17 cellular contexts compared by ENCODE assay signal in genomic region chr19:35883920-35884319, GRCh38. TPM values are rescaled to one million over a fixed set of nuclear protein-coding genes. Genes with fewer than 3 reads are reported as not detected.
DNase-seq lines count a peak whose midpoint lies in the region; ATAC-seq and TF ChIP-seq lines count a peak whose summit lies in the region.
"Had no signal": no experiment of that assay in that cellular context is flagged by ENCODE, and none has a peak within 500 bp of the region (broad histone marks: within the 10 kb centered on the region; RNA-seq: fewer than 3 reads in every experiment).

No MANE protein-coding gene starts in this region.

- peaks cover 12% of the 10 kb centered on the region for H3K27me3 ChIP-seq in CD4-positive, alpha-beta T cell (ENCODE audit: control insufficient read depth, insufficient read depth, low read length)
- H3K27me3 ChIP-seq in H7 (ENCODE audit: control insufficient read depth, insufficient read depth, low read length) (peaks cover 4% of the 10 kb centered on the region; the same call in 1 of the 2 replicates), dorsolateral prefrontal cortex (no peaks in the 10 kb centered on the region)
- H3K27me3 ChIP-seq: Peyer's patch had no signal

- H3K9me3 Mint-ChIP-seq in CD4-positive, alpha-beta T cell, result no peaks in the 10 kb centered on the region

- no peak for ATAC-seq in CD4-positive, alpha-beta T cell (ENCODE audit: poor library complexity)
- ATAC-seq in T-helper 17 cell, result peak; percentile 18

- intact Hi-C loops in CD4-positive, alpha-beta T cell (cut with DNase I, micrococcal nuclease), result loop anchor here in 1 of 2 experiments (2.0 kb wide), 1 partner anchor 191 kb away; no protein-coding TSS in a partner anchor
- intact Hi-C loops in dorsolateral prefrontal cortex (cut with DNase I), result loop anchor here in 1 of 2 donors (2.0 kb wide), 1 partner anchor 47 kb away; no protein-coding TSS in a partner anchor

- no peak for TF ChIP-seq CTCF in CD4-positive, alpha-beta T cell (IDR thresholded peaks at IDR 0.05)
- no peak for TF ChIP-seq CTCF in dorsolateral prefrontal cortex (IDR thresholded peaks at IDR 0.05 in 54 of 56, conservative IDR thresholded peaks at IDR 0.05 in 2 of 56; ENCODE audit: low read depth in 1 of 56, partially characterized antibody in 56 of 56)

- peaks cover 6% of the 10 kb centered on the region for H3K36me3 ChIP-seq in H7 (replicated peaks; ENCODE audit: control insufficient read depth, insufficient read depth, low read length)

- POLR2A ChIA-PET in CD4-positive, alpha-beta T cell (lab: Charles Lee), result interaction anchor here (0.6 to 3.3 kb wide), 4 partner anchors 14 to 48 kb away, joined by 3 to 33 read pairs (median 4); no protein-coding TSS in a partner anchor

- no peaks in the 10 kb centered on the region for H3K9me3 ChIP-seq in CD4-positive, alpha-beta T cell (ENCODE audit: control insufficient read depth, low read length)
- no peaks in the 10 kb centered on the region for H3K9me3 ChIP-seq in T-helper 17 cell (ENCODE audit: control insufficient read depth, low read length, poor library complexity, severe bottlenecking)
- H3K9me3 ChIP-seq: BLaER1 treated with 17β-estradiol and CSF1 and Interleukin-3, amounts not matched to agents 10 nM and 100 nM; Peyer's patch had no signal

- peaks cover 29% of the 10 kb centered on the region for H3K36me3 Mint-ChIP-seq in CD4-positive, alpha-beta T cell (ENCODE audit: low read depth)
- peaks cover 7% of the 10 kb centered on the region for H3K36me3 Mint-ChIP-seq in T-helper 17 cell (ENCODE audit: low read depth)

- peaks cover 14% of the 10 kb centered on the region for H3K4me1 Mint-ChIP-seq in CD4-positive, alpha-beta T cell (ENCODE audit: low read depth)
- peaks cover 18% of the 10 kb centered on the region for H3K4me1 Mint-ChIP-seq in T-helper 17 cell

- peaks cover 17% of the 10 kb centered on the region for H3K27me3 Mint-ChIP-seq in CD4-positive, alpha-beta T cell
- peaks cover 9% of the 10 kb centered on the region for H3K27me3 Mint-ChIP-seq in T-helper 17 cell

- CTCF ChIA-PET in CD4-positive, alpha-beta T cell (lab: Charles Lee), result interaction anchor here (1.7 to 3.4 kb wide), 2 partner anchors 48 to 75 kb away, joined by 5 to 44 read pairs; no protein-coding TSS in a partner anchor

- no peak overlapping the region for H3K27ac ChIP-seq in CD4-positive, alpha-beta T cell (ENCODE audit: low read depth, low read length)
- H3K27ac ChIP-seq in dorsolateral prefrontal cortex, result no peak overlapping the region
- H3K27ac ChIP-seq: 22Rv1; BLaER1 treated with 17β-estradiol and CSF1 and Interleukin-3, amounts not matched to agents 10 nM and 100 nM; Peyer's patch had no signal

- no peak overlapping the region for H3K4me3 Mint-ChIP-seq in CD4-positive, alpha-beta T cell
- no peak overlapping the region for H3K4me3 Mint-ChIP-seq in T-helper 17 cell

- H3K27ac Mint-ChIP-seq in CD4-positive, alpha-beta T cell, result peak overlapping the region; percentile 33
- H3K27ac Mint-ChIP-seq in T-helper 17 cell, result peak overlapping the region; percentile 65

- H3K4me3 ChIP-seq in H7 (ENCODE audit: insufficient read depth, low read depth, low read length), result no peak overlapping the region
- H3K4me3 ChIP-seq in dorsolateral prefrontal cortex, result no peak overlapping the region
- H3K4me3 ChIP-seq: BLaER1 treated with 17β-estradiol and CSF1 and Interleukin-3, amounts not matched to agents 10 nM and 100 nM; Peyer's patch had no signal

- peak; percentile 50 for DNase-seq in activated CD4-positive, alpha-beta T cell treated with anti-CD3 and anti-CD28 coated beads for 1 hour
- DNase-seq in activated CD4-positive, alpha-beta T cell treated with anti-CD3 and anti-CD28 coated beads for 48 hours, result no peak
- DNase-seq in CD4-positive, alpha-beta T cell, result no peak
- no peak for DNase-seq in T-helper 17 cell
- no peak for DNase-seq in H7
- DNase-seq in dorsolateral prefrontal cortex, result no peak
- DNase-seq: DMS153, EL, HCEC 1CT, NCI-H1436, NCI-H2029 treated with DMSO at 0.1 percent for 48 hours, NCI-H524, Peyer's patch, SHP77 treated with DMSO at 0.1 percent for 48 hours had no signal

RNA-seq across cellular contexts. Expression of gene APLP1, which starts 15.5 kb away (rescaled TPM):
- not detected for total RNA-seq in CD4-positive, alpha-beta T cell
- total RNA-seq in T-helper 17 cell, result not detected
- 18.3 and 19.3 TPM in 2 replicates for total RNA-seq in H7 (2014; rRNA removed; shearing (Covaris generic))
- 1,000 to 10,000 TPM in 76 of 120 experiments, 100 to 1,000 TPM in 44; 448 to 2,969 (median 1,100) TPM for total RNA-seq in dorsolateral prefrontal cortex

RNA-seq across cellular contexts. Expression of gene NFKBID, which starts 16.4 kb away (rescaled TPM):
- 10 to 100 TPM; 26.5 to 30.1 TPM for total RNA-seq in CD4-positive, alpha-beta T cell
- 100 to 1,000 TPM; 128 to 140 TPM for total RNA-seq in T-helper 17 cell
- 6.8 and 7.5 TPM in 2 replicates for total RNA-seq in H7 (2014; rRNA removed; shearing (Covaris generic))
- 10 to 100 TPM in 58 of 120 experiments, 1 to 10 TPM in 62; 4.0 to 22.7 (median 9.9) TPM for total RNA-seq in dorsolateral prefrontal cortex

RNA-seq across cellular contexts. Expression of gene HCST, which starts 18.4 kb away (rescaled TPM):
- 10 to 100 TPM; 72.4 to 78.6 TPM for total RNA-seq in CD4-positive, alpha-beta T cell
- total RNA-seq in T-helper 17 cell (10 to 100 TPM; 63.0 to 73.7 TPM), dorsolateral prefrontal cortex (10 to 100 TPM in 16 of 120 experiments, 1 to 10 TPM in 100, under 1 TPM in 2, not detected in 2; 0.91 to 23.2 (median 5.7) TPM)
- 2.4 and 2.8 TPM in 2 replicates for total RNA-seq in H7 (2014; rRNA removed; shearing (Covaris generic))
- total RNA-seq: LHCN-M2 had no signal

RNA-seq across cellular contexts. Expression of gene TYROBP, which starts 24.2 kb away (rescaled TPM):
- 1 to 10 TPM; 6.0 to 7.6 TPM for total RNA-seq in CD4-positive, alpha-beta T cell
- total RNA-seq in T-helper 17 cell (10 to 100 TPM in 1 of 2 donors, 1 to 10 TPM in 1; 5.9 to 16.7 TPM), dorsolateral prefrontal cortex (10 to 100 TPM in 111 of 120 experiments, 1 to 10 TPM in 9; 4.0 to 78.1 (median 21.7) TPM)
- total RNA-seq in H7 (2014; rRNA removed; shearing (Covaris generic)), result not detected in 2 replicates
- total RNA-seq: LHCN-M2 had no signal

RNA-seq across cellular contexts. Expression of gene KIRREL2, which starts 27.2 kb away (rescaled TPM):
- under 1 TPM in 1 of 2 experiments, not detected in 1; 0.14 TPM for total RNA-seq in CD4-positive, alpha-beta T cell
- total RNA-seq in T-helper 17 cell (not detected), dorsolateral prefrontal cortex (1 to 10 TPM in 42 of 120 experiments, under 1 TPM in 77, not detected in 1; 0.21 to 2.0 (median 0.83) TPM)
- 0.55 and 0.92 TPM in 2 replicates for total RNA-seq in H7 (2014; rRNA removed; shearing (Covaris generic))
- total RNA-seq: LHCN-M2 had no signal

Comparison
In these comparisons a context has a peak if more than half of its experiments do, and no peak if none do; other contexts are left out.
1. RNA of gene APLP1, which starts 15.5 kb away (total RNA-seq): 448 to 2,969 TPM in dorsolateral prefrontal cortex; 18.3 to 19.3 TPM in H7, not detected in T-helper 17 cell and not detected in CD4-positive, alpha-beta T cell; every median in the first group is over 10 times any median in the second.
2. RNA of gene NFKBID, which starts 16.4 kb away (total RNA-seq): 128 to 140 TPM in T-helper 17 cell; 26.5 to 30.1 TPM in CD4-positive, alpha-beta T cell, 4.0 to 22.7 TPM in dorsolateral prefrontal cortex and 6.8 to 7.5 TPM in H7; every median in the first group is over 4 times any median in the second.